ENCODE assay signal across 14 cellular contexts in the genomic region with DNA sequence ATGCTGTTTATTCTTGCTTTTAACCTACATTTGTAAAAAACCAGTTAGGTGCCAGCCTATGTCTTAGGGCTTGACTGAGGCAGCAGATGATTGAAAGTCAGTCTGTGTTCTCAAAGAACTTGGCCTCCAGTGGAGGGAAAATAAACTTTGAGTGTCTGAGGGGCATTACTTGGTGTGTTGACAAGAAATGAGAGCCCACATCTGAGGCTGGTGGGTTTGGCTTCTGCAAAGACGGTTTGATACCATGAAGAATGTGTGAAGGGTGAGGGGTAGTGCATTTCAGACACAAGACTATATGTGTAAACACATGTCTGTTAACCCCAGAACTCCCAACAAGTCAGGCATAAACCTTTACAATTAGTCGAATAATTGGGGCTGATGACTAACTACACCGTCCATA.
"Had no signal": no experiment of that assay in that cellular context is flagged by ENCODE, and none has a peak within 500 bp of the region (broad histone marks: within the 10 kb centered on the region; RNA-seq: fewer than 3 reads in every experiment).

No MANE protein-coding gene starts in this region.

- H3K9me3 ChIP-seq: gastrocnemius medialis, heart right ventricle, pancreas, thyroid gland had no signal

- H3K27ac Mint-ChIP-seq: activated B cell treated with CpG ODN at 0.5 μM for 24 hours, mesothelial cell of epicardium had no signal

- H3K27me3 Mint-ChIP-seq: activated B cell treated with CpG ODN at 0.5 μM for 24 hours had no signal

- ATAC-seq: activated T-cell treated with anti-CD3 and anti-CD28 coated beads, Interleukin-2, amount 50 U/mL, for 4 hours; gastrocnemius medialis; heart right ventricle; left colon; pancreas had no signal

- H3K9me3 Mint-ChIP-seq: activated B cell treated with CpG ODN at 0.5 μM for 24 hours; activated T-cell treated with anti-CD3 and anti-CD28 coated beads, Interleukin-2, amount 50 U/mL, for 4 hours; mesothelial cell of epicardium had no signal

- H3K36me3 ChIP-seq: gastrocnemius medialis, heart right ventricle, pancreas, thyroid gland had no signal

- H3K27me3 ChIP-seq: dorsolateral prefrontal cortex, gastrocnemius medialis, heart right ventricle, pancreas, thyroid gland had no signal

- DNase-seq: activated B cell treated with CpG ODN at 0.5 μM for 24 hours; activated effector memory CD4-positive, alpha-beta T cell treated with anti-CD3 and anti-CD28 coated beads, Interleukin-2, amount 50 U/mL, for 16 hours; activated T-cell treated with anti-CD3 and anti-CD28 coated beads, Interleukin-2, amount 50 U/mL, for 4 hours; aorta; dorsolateral prefrontal cortex; erythroblast; gastrocnemius medialis; heart right ventricle; left colon; pancreas; stimulated activated CD4-positive, alpha-beta T cell treated with anti-CD3 and anti-CD28 coated beads, Interleukin-1b, Interleukin-23, amount 100 ng/mL, for 48 hours; thyroid gland had no signal

- H3K4me3 Mint-ChIP-seq: activated B cell treated with CpG ODN at 0.5 μM for 24 hours; activated T-cell treated with anti-CD3 and anti-CD28 coated beads, Interleukin-2, amount 50 U/mL, for 4 hours; mesothelial cell of epicardium had no signal

- H3K4me3 ChIP-seq: dorsolateral prefrontal cortex, gastrocnemius medialis, heart right ventricle, lung, pancreas, thyroid gland had no signal

- H3K27ac ChIP-seq: gastrocnemius medialis, heart right ventricle, pancreas, thyroid gland had no signal

- H3K36me3 Mint-ChIP-seq: mesothelial cell of epicardium had no signal
